25 cellular contexts compared by ENCODE assay signal in the genomic region with DNA sequence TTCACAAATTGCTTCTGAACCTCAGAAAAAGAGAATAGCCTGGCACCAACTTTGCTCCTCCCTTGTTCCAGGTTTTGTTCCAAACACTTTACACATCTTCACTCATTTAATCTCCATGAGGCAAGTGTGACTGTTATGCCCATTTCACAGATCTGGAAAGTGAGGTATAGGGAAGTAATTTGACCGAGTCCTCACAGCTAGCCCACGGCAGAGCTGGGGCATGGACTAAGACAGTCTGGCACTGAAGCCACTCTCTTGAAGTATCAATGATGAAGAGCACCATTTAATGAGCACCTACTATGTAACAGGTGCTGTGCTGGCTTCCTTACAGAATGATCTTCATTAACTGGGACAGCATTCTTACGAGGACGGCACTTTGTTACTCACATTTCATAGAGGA. TPM values are rescaled to one million over a fixed set of nuclear protein-coding genes. Genes with fewer than 3 reads are reported as not detected.
"Had no signal": no experiment of that assay in that cellular context is flagged by ENCODE, and none has a peak within 500 bp of the region (broad histone marks: within the 10 kb centered on the region; RNA-seq: fewer than 3 reads in every experiment).

No MANE protein-coding gene starts in this region.

- H3K4me1 Mint-ChIP-seq: T-cell had no signal

- H3K36me3 Mint-ChIP-seq: T-cell had no signal

- ATAC-seq: T-cell had no signal

- H3K27ac Mint-ChIP-seq: T-cell had no signal

- H3K9ac ChIP-seq: SK-N-SH had no signal

- H3K27ac ChIP-seq: RWPE1 had no signal

- H3K4me3 Mint-ChIP-seq: IgD-negative memory B cell, T-cell had no signal

- DNase-seq: KBM-7, NCI-H1092, NCI-H1105 treated with DMSO at 0.1 percent for 48 hours, NCI-H1417 treated with DMSO at 0.1 percent for 48 hours, NCI-H146, NCI-H187, NCI-H2029, NCI-H2081 treated with DMSO at 0.1 percent for 48 hours, NCI-H2171, NCI-H226, NCI-H446, NCI-H510A, NCI-H524 treated with DMSO at 0.1 percent for 48 hours, NCI-H69, NCI-H774, SHP77, SK-N-SH, SW 1271, T-cell had no signal

- H3K9me3 Mint-ChIP-seq: T-cell had no signal

- H3K9me3 ChIP-seq: SK-N-SH had no signal

- H3K4me2 ChIP-seq: SK-N-SH had no signal

RNA-seq across cellular contexts. Expression of a gene that starts 19.0 kb away (rescaled TPM):
- total RNA-seq: HT1080, LHCN-M2, MCF 10A, SK-MEL-5 had no signal
- polyA plus RNA-seq: IgD-negative memory B cell, SK-N-SH had no signal

RNA-seq across cellular contexts. Expression of a gene that starts 28.6 kb away (rescaled TPM):
- total RNA-seq: HT1080, LHCN-M2, MCF 10A, SK-MEL-5 had no signal
- polyA plus RNA-seq: IgD-negative memory B cell, SK-N-SH had no signal

RNA-seq across cellular contexts. Expression of a gene that starts 35.6 kb away (rescaled TPM):
- total RNA-seq: HT1080, LHCN-M2, MCF 10A, SK-MEL-5 had no signal
- polyA plus RNA-seq: IgD-negative memory B cell, SK-N-SH had no signal

RNA-seq across cellular contexts. Expression of a gene that starts 38.6 kb away (rescaled TPM):
- polyA plus RNA-seq: IgD-negative memory B cell had no signal
